8 cellular contexts compared by ENCODE assay signal in genomic region chr2:136424112-136424511, GRCh38.
A peak's percentile ranks its signal among the peaks of the same experiment; 100 is the strongest.
DNase-seq lines count a peak whose midpoint lies in the region; ATAC-seq and TF ChIP-seq lines count a peak whose summit lies in the region.
"Had no signal": no experiment of that assay in that cellular context is flagged by ENCODE, and none has a peak within 500 bp of the region (broad histone marks: within the 10 kb centered on the region; RNA-seq: fewer than 3 reads in every experiment).

No MANE protein-coding gene starts in this region.

- POLR2A ChIA-PET in HCT116 (lab: Charles Lee) (no interaction called here), T-cell (lab: Charles Lee) (interaction anchor here in 1 of 2 donors (0.6 kb wide), 1 partner anchor 494 kb away, joined by 5 read pairs; no protein-coding TSS in a partner anchor), GM10248 (lab: Yijun Ruan, JAX) (no interaction called here)

- BruUV-seq in HCT116 (replicated peaks; lab: Mats Ljungman, UMichigan), result no TSS peak

- CTCF ChIA-PET in HCT116 (lab: Charles Lee), result interaction anchor here (1.4 kb wide), 1 partner anchor 17 kb away, joined by 3 read pairs; no protein-coding TSS in a partner anchor
- CTCF ChIA-PET in T-cell (lab: Charles Lee), result interaction anchor here (0.6 to 3.2 kb wide), 11 partner anchors 8 to 1419 kb away, joined by 3 to 12 read pairs (median 4); partner anchors contain the start of gene MCM6 (in 1 of the 2)
- CTCF ChIA-PET in GM10248 (lab: Yijun Ruan, JAX), result interaction anchor here (0.8 to 3.3 kb wide), 15 partner anchors 9 to 1414 kb away, joined by 3 to 16 read pairs (median 3); no protein-coding TSS in a partner anchor

- H3K9me3 ChIP-seq in HCT116 (ENCODE audit: control insufficient read depth in 1 of 2, insufficient read depth in 1 of 2, low read depth in 1 of 2, low read length in 2 of 2) (no peaks in the 10 kb centered on the region), transverse colon (no peaks in the 10 kb centered on the region)
- H3K9me3 ChIP-seq: mucosa of descending colon had no signal

- no peaks in the 10 kb centered on the region for H3K9me2 ChIP-seq in HCT116 (ENCODE audit: insufficient read depth)

- H4K20me1 ChIP-seq in HCT116 (ENCODE audit: insufficient read depth), result no peaks in the 10 kb centered on the region

- no peak for TF ChIP-seq EP300 in transverse colon (IDR thresholded peaks at IDR 0.05; ENCODE audit: low read depth)

- H3K27ac ChIP-seq in HCT116 (ENCODE audit: low read depth, low read length) (no peak overlapping the region), transverse colon (no peak overlapping the region)

- RAD21 ChIA-PET in HCT116 (lab: Charles Lee; ENCODE audit: low non-redundant PET in 1 of 2, low total read pairs in 2 of 2, uncharacterized antibody in 2 of 2, unreplicated experiment in 2 of 2), result no interaction called here

- no peak overlapping the region for H3K9ac ChIP-seq in HCT116 (ENCODE audit: low read length)

- H2AFZ ChIP-seq in HCT116 (ENCODE audit: low read depth, low read length, poor library complexity, severe bottlenecking), result peak overlapping the region; percentile 81

- peak overlapping the region; percentile 81 to 87 (median 81) for H3K4me3 Mint-ChIP-seq in T-cell

- no peaks in the 10 kb centered on the region for H3K9me3 Mint-ChIP-seq in T-cell

- H3K27me3 ChIP-seq in HCT116 (ENCODE audit: insufficient read depth, low read length), result peaks cover 28% of the 10 kb centered on the region; the same call in 1 of the 2 replicates
- H3K27me3 ChIP-seq in transverse colon, result peaks cover 21% of the 10 kb centered on the region

- peak overlapping the region in 1 of 2 donors; percentile 22 for H3K27ac Mint-ChIP-seq in T-cell

- in situ Hi-C loops in transverse colon (cut with MboI; ENCODE audit: low pct_ligation_motif_present in 1 of 4, low pct_unique_long_range_greater_than_20kb in 1 of 4, low sequenced_read_pairs in 3 of 4), result loop anchor here in 2 of 4 donors (25.0 kb wide), 1 partner anchor 1413 kb away; no protein-coding TSS in a partner anchor

- no peak for TF ChIP-seq POLR2A in HCT116 (IDR thresholded peaks at IDR 0.05; ENCODE audit: borderline replicate concordance, extremely low read depth, insufficient read depth, insufficient read length)
- no peak for TF ChIP-seq POLR2A in transverse colon (IDR thresholded peaks at IDR 0.05)

- peak overlapping the region in 1 of 2 experiments; percentile 48; a peak in 1 of 4 replicates for H3K4me3 ChIP-seq in HCT116 (replicated peaks in 1 of 2; ENCODE audit: low read depth in 1 of 2, low read length in 2 of 2)
- H3K4me3 ChIP-seq in transverse colon, result no peak overlapping the region
- H3K4me3 ChIP-seq: mucosa of descending colon had no signal

- intact Hi-C loops in HCT116 (cut with micrococcal nuclease), result loop anchor here (5.0 to 10.0 kb wide), 2 partner anchors 313 to 1251 kb away; no protein-coding TSS in a partner anchor
- intact Hi-C loops in sciatic nerve (cut with DNase I), result loop anchor here (10.0 kb wide), 1 partner anchor 1421 kb away; no protein-coding TSS in a partner anchor
- intact Hi-C loops in transverse colon (cut with DNase I; ENCODE audit: low total_unique reads), result loop anchor here (5.0 kb wide), 1 partner anchor 1413 kb away; no protein-coding TSS in a partner anchor

- 52% methylated on average over 7 of the region's 7 CpGs; no CpG with 5 or more reads in 1 of the 2 donors for WGBS in transverse colon (ENCODE audit: low coverage in 1 of 2), 2 donors

- H3K4me1 ChIP-seq in HCT116 (ENCODE audit: control insufficient read depth in 1 of 2, insufficient read depth in 2 of 2, low read length in 2 of 2), result peaks cover 0 to 9% of the 10 kb centered on the region in 2 experiments; a peak in 1 of 4 replicates
- peaks cover 0 to 10% (median 0%) of the 10 kb centered on the region in 4 donors for H3K4me1 ChIP-seq in transverse colon

- peak overlapping the region; percentile 74 for H3K4me2 ChIP-seq in HCT116 (ENCODE audit: low read length)

- no peaks in the 10 kb centered on the region for H3K36me3 Mint-ChIP-seq in T-cell

- DNase-seq in HCT116 (ENCODE audit: low read depth, low spot score) (no peak), T-cell (peak in 14 of 34 experiments; percentile 4 to 41 (median 14)), sciatic nerve (ENCODE audit: low spot score) (no peak), transverse colon (no peak), GM10248 (ENCODE audit: extremely low spot score) (no peak), NCI-H446 treated with DMSO at 0.1 percent for 48 hours (lab: John Stamatoyannopoulos, UW) (no peak)
- DNase-seq in central memory CD4-positive, alpha-beta T cell, result peak; percentile 18

- no peak for ATAC-seq in HCT116
- peak; percentile 33 to 69 (median 45) for ATAC-seq in T-cell (replicated peaks in 1 of 4)
- ATAC-seq in sciatic nerve, result peak; percentile 20

- peaks cover 13 to 20% (median 14%) of the 10 kb centered on the region in 3 donors for H3K4me1 Mint-ChIP-seq in T-cell

- TF ChIP-seq CTCF in HCT116 (IDR thresholded peaks at IDR 0.05 in 2 of 3, conservative IDR thresholded peaks at IDR 0.05 in 1 of 3; ENCODE audit: borderline replicate concordance in 1 of 3, insufficient read depth in 1 of 3, low read depth in 2 of 3, low read length in 2 of 3) (no peak), transverse colon (IDR thresholded peaks at IDR 0.05) (no peak), GM10248 (IDR thresholded peaks at IDR 0.05; ENCODE audit: control extremely low read depth, extremely low read depth, low read depth, missing control alignments) (no peak)

- peaks cover 25 to 37% of the 10 kb centered on the region in 2 donors for H3K27me3 Mint-ChIP-seq in T-cell

- TF ChIP-seq RAD21 in HCT116 (IDR thresholded peaks at IDR 0.05; ENCODE audit: low read depth), result no peak

- H3K79me2 ChIP-seq in HCT116 (ENCODE audit: insufficient read depth, low read length), result no peaks in the 10 kb centered on the region

- H3K36me3 ChIP-seq in HCT116 (ENCODE audit: control insufficient read depth in 1 of 2, insufficient read depth in 2 of 2, low read length in 2 of 2) (no peaks in the 10 kb centered on the region), transverse colon (no peaks in the 10 kb centered on the region)

TF ChIP-seq in HCT116, 20 proteins besides CTCF, POLR2A, EP300 and RAD21:
- no peak for TF ChIP-seq TCF7L2 (IDR thresholded peaks at IDR 0.05; ENCODE audit: borderline replicate concordance, extremely low read depth, insufficient read depth, insufficient read length)
- no peak for TF ChIP-seq YY1 (IDR thresholded peaks at IDR 0.05; ENCODE audit: extremely low read depth, insufficient replicate concordance, low read depth, low read length)
- TF ChIP-seq SIN3A (IDR thresholded peaks at IDR 0.05; ENCODE audit: low read depth), result no peak
- TF ChIP-seq SP1 (IDR thresholded peaks at IDR 0.05; ENCODE audit: low read depth), result no peak
- no peak for TF ChIP-seq ELF1 (IDR thresholded peaks at IDR 0.05; ENCODE audit: borderline replicate concordance, low read depth)
- TF ChIP-seq ZNF274 (IDR thresholded peaks at IDR 0.05; ENCODE audit: low read depth, low read length), result no peak
